20 cellular contexts compared by ENCODE assay signal in genomic region chr2:70241338-70241737, GRCh38. TPM values are rescaled to one million over a fixed set of nuclear protein-coding genes. Genes with fewer than 3 reads are reported as not detected.
DNase-seq lines count a peak whose midpoint lies in the region; ATAC-seq and TF ChIP-seq lines count a peak whose summit lies in the region.
"Had no signal": no experiment of that assay in that cellular context is flagged by ENCODE, and none has a peak within 500 bp of the region (broad histone marks: within the 10 kb centered on the region; RNA-seq: fewer than 3 reads in every experiment).

No MANE protein-coding gene starts in this region.

- no peak for DNase-seq in activated CD4-positive, alpha-beta T cell treated with anti-CD3 and anti-CD28 coated beads, Interleukin-2, amount 10 ng/mL, durations not matched to agents 24 days and 14 days
- DNase-seq in activated CD4-positive, alpha-beta T cell treated with anti-CD3 and anti-CD28 coated beads for 36 hours = no peak
- peak; percentile 37 for DNase-seq in M059J (ENCODE audit: low read depth)
- peak; percentile 75 for DNase-seq in choroid plexus epithelial cell (ENCODE audit: low read depth)
- peak; percentile 43 for DNase-seq in osteoblast (ENCODE audit: insufficient read length, low spot score, missing footprints)
- DNase-seq in naive thymus-derived CD4-positive, alpha-beta T cell = no peak
- DNase-seq in DMS153 (lab: John Stamatoyannopoulos, UW) = no peak
- DNase-seq: activated CD4-positive, alpha-beta T cell treated with anti-CD3 and anti-CD28 coated beads for 4 hours; activated CD8-positive, alpha-beta memory T cell treated with anti-CD3 and anti-CD28 coated beads, Interleukin-2, amount 50 U/mL, for 48 hours; activated naive CD4-positive, alpha-beta T cell treated with Interleukin-2 at 50 U/mL for 16 hours; esophagus squamous epithelium; HFFc6; NCI-H2081; NCI-H524 treated with DMSO at 0.1 percent for 48 hours; stimulated activated CD4-positive, alpha-beta T cell treated with anti-CD3 and anti-CD28 coated beads, Interleukin-12 subunit alpha, Interleukin-12 subunit beta, amount 100 ng/mL, for 4 hours had no signal

- no peaks in the 10 kb centered on the region for H3K9me3 Mint-ChIP-seq in activated CD4-positive, alpha-beta T cell treated with anti-CD3 and anti-CD28 coated beads, Interleukin-2, amount 10 ng/mL, durations not matched to agents 24 days and 14 days
- H3K9me3 Mint-ChIP-seq in activated CD4-positive, alpha-beta T cell treated with anti-CD3 and anti-CD28 coated beads for 36 hours (ENCODE audit: low read depth) = no peaks in the 10 kb centered on the region
- H3K9me3 Mint-ChIP-seq in naive thymus-derived CD4-positive, alpha-beta T cell = no peaks in the 10 kb centered on the region
- H3K9me3 Mint-ChIP-seq: HFFc6; natural killer cell treated with Interleukin-12 subunit alpha and Interleukin-12 subunit beta and Interleukin-15 and Interleukin-18, amount 100 ng/mL, for 72 hours; stimulated activated memory B cell treated with anti-CD40 and anti-IgM and Interleukin-4, amounts not matched to agents 10 μg/mL and 1 μg/mL and 100 μg/mL, for 72 hours had no signal

- H2AFZ ChIP-seq in osteoblast (ENCODE audit: low read length) = no peak overlapping the region

- peaks cover 35% of the 10 kb centered on the region for H3K4me1 Mint-ChIP-seq in activated CD4-positive, alpha-beta T cell treated with anti-CD3 and anti-CD28 coated beads, Interleukin-2, amount 10 ng/mL, durations not matched to agents 24 days and 14 days
- H3K4me1 Mint-ChIP-seq in activated CD4-positive, alpha-beta T cell treated with anti-CD3 and anti-CD28 coated beads for 36 hours = peaks cover 48% of the 10 kb centered on the region
- H3K4me1 Mint-ChIP-seq in naive thymus-derived CD4-positive, alpha-beta T cell = peaks cover 28 to 69% (median 57%) of the 10 kb centered on the region in 7 donors

- H3K9me3 ChIP-seq in osteoblast (ENCODE audit: low read depth, low read length) = no peaks in the 10 kb centered on the region
- H3K9me3 ChIP-seq in naive thymus-derived CD4-positive, alpha-beta T cell (ENCODE audit: control insufficient read depth in 2 of 3, low read length in 3 of 3) = no peaks in the 10 kb centered on the region
- H3K9me3 ChIP-seq: esophagus squamous epithelium, SJCRH30 had no signal

- H3K27ac ChIP-seq in osteoblast (ENCODE audit: low read depth, low read length) = no peak overlapping the region
- H3K27ac ChIP-seq in naive thymus-derived CD4-positive, alpha-beta T cell (ENCODE audit: low read depth, low read length) = no peak overlapping the region
- H3K27ac ChIP-seq: esophagus squamous epithelium, SJCRH30 had no signal

- TF ChIP-seq CTCF in choroid plexus epithelial cell (conservative IDR thresholded peaks at IDR 0.05; ENCODE audit: low read depth, low read length) = no peak
- TF ChIP-seq CTCF in osteoblast (IDR thresholded peaks at IDR 0.05; ENCODE audit: extremely low read depth, low read depth, low read length) = no peak

- H3K36me3 Mint-ChIP-seq in activated CD4-positive, alpha-beta T cell treated with anti-CD3 and anti-CD28 coated beads, Interleukin-2, amount 10 ng/mL, durations not matched to agents 24 days and 14 days (ENCODE audit: low read depth) = peaks cover 31% of the 10 kb centered on the region
- peaks cover 35% of the 10 kb centered on the region for H3K36me3 Mint-ChIP-seq in activated CD4-positive, alpha-beta T cell treated with anti-CD3 and anti-CD28 coated beads for 36 hours (ENCODE audit: low read depth)
- H3K36me3 Mint-ChIP-seq in naive thymus-derived CD4-positive, alpha-beta T cell = peaks cover 0 to 18% (median 9%) of the 10 kb centered on the region in 5 donors

- no peaks in the 10 kb centered on the region for H3K27me3 ChIP-seq in osteoblast (ENCODE audit: insufficient read depth, low read length)
- no peaks in the 10 kb centered on the region for H3K27me3 ChIP-seq in naive thymus-derived CD4-positive, alpha-beta T cell (ENCODE audit: control insufficient read depth in 2 of 2, insufficient read depth in 2 of 2, low read length in 2 of 2)
- H3K27me3 ChIP-seq: esophagus squamous epithelium, SJCRH30 had no signal

- CTCF ChIA-PET in activated CD4-positive, alpha-beta T cell treated with anti-CD3 and anti-CD28 coated beads for 36 hours (lab: Charles Lee) = interaction anchor here (0.8 to 1.1 kb wide), 2 partner anchors 170 to 330 kb away, joined by 3 read pairs; no protein-coding TSS in a partner anchor
- CTCF ChIA-PET in naive thymus-derived CD4-positive, alpha-beta T cell (lab: Charles Lee) = interaction anchor here (0.7 kb wide), 2 partner anchors 11 to 167 kb away, joined by 3 read pairs; no protein-coding TSS in a partner anchor

- peaks cover 39% of the 10 kb centered on the region for H4K20me1 ChIP-seq in osteoblast (ENCODE audit: insufficient read depth, low read length)

- H3K27ac Mint-ChIP-seq in activated CD4-positive, alpha-beta T cell treated with anti-CD3 and anti-CD28 coated beads, Interleukin-2, amount 10 ng/mL, durations not matched to agents 24 days and 14 days = peak overlapping the region; percentile 53
- no peak overlapping the region for H3K27ac Mint-ChIP-seq in activated CD4-positive, alpha-beta T cell treated with anti-CD3 and anti-CD28 coated beads for 36 hours
- peak overlapping the region in 2 of 9 donors; percentile 16 to 65 for H3K27ac Mint-ChIP-seq in naive thymus-derived CD4-positive, alpha-beta T cell
- H3K27ac Mint-ChIP-seq: HFFc6; natural killer cell treated with Interleukin-12 subunit alpha and Interleukin-12 subunit beta and Interleukin-15 and Interleukin-18, amount 100 ng/mL, for 72 hours; stimulated activated memory B cell treated with anti-CD40 and anti-IgM and Interleukin-4, amounts not matched to agents 10 μg/mL and 1 μg/mL and 100 μg/mL, for 72 hours had no signal

- no peak for ATAC-seq in activated CD4-positive, alpha-beta T cell treated with anti-CD3 and anti-CD28 coated beads for 36 hours
- ATAC-seq in naive thymus-derived CD4-positive, alpha-beta T cell = no peak
- no peak for ATAC-seq in GM21529 (IDR thresholded peaks at IDR 0.05; ENCODE audit: unreplicated experiment)
- ATAC-seq: natural killer cell treated with Interleukin-12 subunit alpha and Interleukin-12 subunit beta and Interleukin-15 and Interleukin-18, amount 100 ng/mL, for 72 hours; stimulated activated memory B cell treated with anti-CD40 and anti-IgM and Interleukin-4, amounts not matched to agents 10 μg/mL and 1 μg/mL and 100 μg/mL, for 72 hours had no signal

- H3K79me2 ChIP-seq in osteoblast (ENCODE audit: insufficient read depth, low read length) = peaks cover 97% of the 10 kb centered on the region

- H3K36me3 ChIP-seq in osteoblast (ENCODE audit: insufficient read depth, low read length) = peaks cover 6% of the 10 kb centered on the region
- peaks cover 0 to 17% (median 13%) of the 10 kb centered on the region in 3 experiments for H3K36me3 ChIP-seq in naive thymus-derived CD4-positive, alpha-beta T cell (ENCODE audit: control insufficient read depth in 2 of 3, insufficient read depth in 3 of 3, low read length in 3 of 3)

- intact Hi-C loops in activated CD4-positive, alpha-beta T cell treated with anti-CD3 and anti-CD28 coated beads, Interleukin-2, amount 10 ng/mL, durations not matched to agents 24 days and 14 days (cut with micrococcal nuclease) = loop anchor here (10.0 kb wide), 1 partner anchor 597 kb away; the partner anchor contains the start of gene AAK1
- intact Hi-C loops in activated CD4-positive, alpha-beta T cell treated with anti-CD3 and anti-CD28 coated beads for 36 hours (cut with DNase I, micrococcal nuclease) = no loop called here
- intact Hi-C loops in naive thymus-derived CD4-positive, alpha-beta T cell (cut with micrococcal nuclease) = loop anchor here in 1 of 2 donors (10.0 kb wide), 1 partner anchor 497 kb away; the partner anchor contains the start of gene ANXA4

- no peak overlapping the region for H3K4me3 Mint-ChIP-seq in activated CD4-positive, alpha-beta T cell treated with anti-CD3 and anti-CD28 coated beads, Interleukin-2, amount 10 ng/mL, durations not matched to agents 24 days and 14 days
- no peak overlapping the region for H3K4me3 Mint-ChIP-seq in activated CD4-positive, alpha-beta T cell treated with anti-CD3 and anti-CD28 coated beads for 36 hours
- peak overlapping the region in 2 of 10 donors; percentile 21 to 56 for H3K4me3 Mint-ChIP-seq in naive thymus-derived CD4-positive, alpha-beta T cell
- H3K4me3 Mint-ChIP-seq: HFFc6; natural killer cell treated with Interleukin-12 subunit alpha and Interleukin-12 subunit beta and Interleukin-15 and Interleukin-18, amount 100 ng/mL, for 72 hours; stimulated activated memory B cell treated with anti-CD40 and anti-IgM and Interleukin-4, amounts not matched to agents 10 μg/mL and 1 μg/mL and 100 μg/mL, for 72 hours had no signal

- no peaks in the 10 kb centered on the region for H3K27me3 Mint-ChIP-seq in activated CD4-positive, alpha-beta T cell treated with anti-CD3 and anti-CD28 coated beads, Interleukin-2, amount 10 ng/mL, durations not matched to agents 24 days and 14 days
- no peaks in the 10 kb centered on the region for H3K27me3 Mint-ChIP-seq in activated CD4-positive, alpha-beta T cell treated with anti-CD3 and anti-CD28 coated beads for 36 hours
- no peaks in the 10 kb centered on the region for H3K27me3 Mint-ChIP-seq in naive thymus-derived CD4-positive, alpha-beta T cell
- H3K27me3 Mint-ChIP-seq: natural killer cell treated with Interleukin-12 subunit alpha and Interleukin-12 subunit beta and Interleukin-15 and Interleukin-18, amount 100 ng/mL, for 72 hours; stimulated activated memory B cell treated with anti-CD40 and anti-IgM and Interleukin-4, amounts not matched to agents 10 μg/mL and 1 μg/mL and 100 μg/mL, for 72 hours had no signal

- H3K4me2 ChIP-seq in osteoblast (ENCODE audit: insufficient read depth, low read length) = no peak overlapping the region

- POLR2A ChIA-PET in activated CD4-positive, alpha-beta T cell treated with anti-CD3 and anti-CD28 coated beads for 36 hours (lab: Charles Lee) = no interaction called here
- POLR2A ChIA-PET in naive thymus-derived CD4-positive, alpha-beta T cell (lab: Charles Lee) = interaction anchor here (0.7 to 1.8 kb wide), 5 partner anchors 10 to 575 kb away, joined by 3 to 7 read pairs (median 4); partner anchors contain the start of genes PCYOX1 and SNRPG

- H3K4me3 ChIP-seq in choroid plexus epithelial cell (ENCODE audit: low read depth, low read length) (no peak overlapping the region), osteoblast (ENCODE audit: insufficient read depth, low read length) (no peak overlapping the region)
- H3K4me3 ChIP-seq in naive thymus-derived CD4-positive, alpha-beta T cell (ENCODE audit: low read length) = no peak overlapping the region
- H3K4me3 ChIP-seq: esophagus squamous epithelium, lung, SJCRH30 had no signal

- peaks cover 4% of the 10 kb centered on the region for H3K4me1 ChIP-seq in osteoblast (ENCODE audit: insufficient read depth, low read length)
- peaks cover 19% of the 10 kb centered on the region in 2 donors for H3K4me1 ChIP-seq in naive thymus-derived CD4-positive, alpha-beta T cell (ENCODE audit: control insufficient read depth in 2 of 2, insufficient read depth in 2 of 2, low read length in 2 of 2)

RNA-seq across cellular contexts. Expression of gene TIA1, which starts 7.1 kb away (rescaled TPM):
- total RNA-seq in activated CD4-positive, alpha-beta T cell treated with anti-CD3 and anti-CD28 coated beads, Interleukin-2, amount 10 ng/mL, durations not matched to agents 24 days and 14 days = 104 and 105 TPM in 2 replicates
- 10 to 100 TPM; 85.4 to 98.3 TPM for total RNA-seq in activated CD4-positive, alpha-beta T cell treated with anti-CD3 and anti-CD28 coated beads for 36 hours
- 52.4 and 64.5 TPM in 2 replicates for total RNA-seq in M059J (2014; rRNA removed; shearing (Covaris generic))
- total RNA-seq in osteoblast = 87.6 and 92.5 TPM in 2 replicates
- 100 to 1,000 TPM in 3 of 5 experiments, 10 to 100 TPM in 2; 80.9 to 244 (median 163) TPM for total RNA-seq in naive thymus-derived CD4-positive, alpha-beta T cell
- 10 to 100 TPM; 39.3 to 41.3 TPM for polyA plus RNA-seq in naive thymus-derived CD4-positive, alpha-beta T cell

RNA-seq across cellular contexts. Expression of gene PCYOX1, which starts 16.6 kb away (rescaled TPM):
- total RNA-seq in activated CD4-positive, alpha-beta T cell treated with anti-CD3 and anti-CD28 coated beads, Interleukin-2, amount 10 ng/mL, durations not matched to agents 24 days and 14 days = 12.8 and 16.4 TPM in 2 replicates
- total RNA-seq in activated CD4-positive, alpha-beta T cell treated with anti-CD3 and anti-CD28 coated beads for 36 hours = 10 to 100 TPM in 1 of 2 experiments, 1 to 10 TPM in 1; 9.3 to 12.9 TPM
- 16.3 and 30.4 TPM in 2 replicates for total RNA-seq in M059J (2014; rRNA removed; shearing (Covaris generic))
- total RNA-seq in osteoblast = 74.2 and 82.2 TPM in 2 replicates
- total RNA-seq in naive thymus-derived CD4-positive, alpha-beta T cell = 10 to 100 TPM in 4 of 5 experiments, 1 to 10 TPM in 1; 7.6 to 44.0 (median 16.1) TPM
- 10 to 100 TPM; 24.6 to 27.9 TPM for polyA plus RNA-seq in naive thymus-derived CD4-positive, alpha-beta T cell

RNA-seq across cellular contexts. Expression of gene C2orf42, which starts 50.5 kb away (rescaled TPM):
- total RNA-seq in activated CD4-positive, alpha-beta T cell treated with anti-CD3 and anti-CD28 coated beads, Interleukin-2, amount 10 ng/mL, durations not matched to agents 24 days and 14 days = 18.5 and 19.6 TPM in 2 replicates
- total RNA-seq in activated CD4-positive, alpha-beta T cell treated with anti-CD3 and anti-CD28 coated beads for 36 hours = 10 to 100 TPM; 22.6 to 23.3 TPM
- 10.5 and 12.5 TPM in 2 replicates for total RNA-seq in M059J (2014; rRNA removed; shearing (Covaris generic))
- total RNA-seq in osteoblast = 24.5 and 25.0 TPM in 2 replicates
- 10 to 100 TPM; 20.6 to 45.9 (median 30.3) TPM for total RNA-seq in naive thymus-derived CD4-positive, alpha-beta T cell
- 10 to 100 TPM; 23.2 to 48.4 TPM for polyA plus RNA-seq in naive thymus-derived CD4-positive, alpha-beta T cell

RNA-seq across cellular contexts. Expression of gene SNRPG, which starts 52.2 kb away (rescaled TPM):
- 401 and 424 TPM in 2 replicates for total RNA-seq in activated CD4-positive, alpha-beta T cell treated with anti-CD3 and anti-CD28 coated beads, Interleukin-2, amount 10 ng/mL, durations not matched to agents 24 days and 14 days
- total RNA-seq in activated CD4-positive, alpha-beta T cell treated with anti-CD3 and anti-CD28 coated beads for 36 hours = 100 to 1,000 TPM; 465 to 530 TPM
- 229 and 376 TPM in 2 replicates for total RNA-seq in M059J (2014; rRNA removed; shearing (Covaris generic))
- 89.9 and 97.4 TPM in 2 replicates for total RNA-seq in osteoblast
- 100 to 1,000 TPM in 1 of 5 experiments, 10 to 100 TPM in 4; 67.6 to 278 (median 85.0) TPM for total RNA-seq in naive thymus-derived CD4-positive, alpha-beta T cell
- 100 to 1,000 TPM; 152 to 230 TPM for polyA plus RNA-seq in naive thymus-derived CD4-positive, alpha-beta T cell

Comparison
In these comparisons a context has a peak if more than half of its experiments do, and no peak if none do; other contexts are left out.
1. DNase-seq: peak in M059J (single experiment), choroid plexus epithelial cell (single experiment) and osteoblast (single experiment); none in activated CD4-positive, alpha-beta T cell treated with anti-CD3 and anti-CD28 coated beads, Interleukin-2, amount 10 ng/mL, durations not matched to agents 24 days and 14 days (single experiment), activated CD4-positive, alpha-beta T cell treated with anti-CD3 and anti-CD28 coated beads for 36 hours (single experiment), naive thymus-derived CD4-positive, alpha-beta T cell (0 of 9) and DMS153 (single experiment).